1 cellular context compared by ENCODE assay signal in genomic region chr9:73073337-73074175, GRCh38.
A peak's percentile ranks its signal among the peaks of the same experiment; 100 is the strongest.
TF ChIP-seq lines count a peak whose summit lies in the region.

No MANE protein-coding gene starts in this region.

TF ChIP-seq in A549, 52 proteins besides CTCF, POLR2A, EP300 and RAD21 (continued from another document):
- TF ChIP-seq HMGXB4 (CRISPR knock-in tag; IDR thresholded peaks at IDR 0.05; ENCODE audit: borderline replicate concordance) (peak; percentile 95), HOXA7 (CRISPR knock-in tag; IDR thresholded peaks at IDR 0.05) (peak; percentile 68), ZNF302 (CRISPR knock-in tag; IDR thresholded peaks at IDR 0.05) (peak; percentile 71), KDM1A (IDR thresholded peaks at IDR 0.05; ENCODE audit: low read depth) (no peak), ATOH8 (CRISPR knock-in tag; IDR thresholded peaks at IDR 0.05; ENCODE audit: low read depth) (peak; percentile 25), MAFK (IDR thresholded peaks at IDR 0.05; ENCODE audit: partially characterized antibody) (peak; percentile 95), NPAS2 (CRISPR knock-in tag; IDR thresholded peaks at IDR 0.05; ENCODE audit: borderline replicate concordance) (no peak; the same call in 1 of the 2 replicates), PHF8 (IDR thresholded peaks at IDR 0.05; ENCODE audit: borderline replicate concordance, low read depth) (no peak), EHMT2 (IDR thresholded peaks at IDR 0.05; ENCODE audit: low read depth) (no peak), RNF2 (IDR thresholded peaks at IDR 0.05; ENCODE audit: borderline replicate concordance, low read depth) (no peak), NR3C1 (IDR thresholded peaks at IDR 0.05) (no peak), PBX3 (IDR thresholded peaks at IDR 0.05) (no peak), POLR2AphosphoS2 (conservative IDR thresholded peaks at IDR 0.05; ENCODE audit: low read length) (no peak), RARB (CRISPR knock-in tag; IDR thresholded peaks at IDR 0.05) (peak; percentile 89; the same call in 1 of the 2 replicates), RCOR1 (IDR thresholded peaks at IDR 0.05; ENCODE audit: low read depth, low read length) (no peak), RFX5 (IDR thresholded peaks at IDR 0.05) (no peak), MAZ (IDR thresholded peaks at IDR 0.05; ENCODE audit: borderline replicate concordance, low read depth, low read length) (no peak), SREBF2 (IDR thresholded peaks at IDR 0.05) (no peak), HDAC2 (IDR thresholded peaks at IDR 0.05) (no peak), USF2 (IDR thresholded peaks at IDR 0.05) (no peak), BHLHE40 (IDR thresholded peaks at IDR 0.05; ENCODE audit: low read depth, low read length) (no peak), JUNB (IDR thresholded peaks at IDR 0.05) (no peak), BCL3 (IDR thresholded peaks at IDR 0.05) (no peak), MYC (IDR thresholded peaks at IDR 0.05; ENCODE audit: borderline replicate concordance, low read length) (no peak), REST (IDR thresholded peaks at IDR 0.05) (no peak), HEYL (CRISPR knock-in tag; IDR thresholded peaks at IDR 0.05) (peak; percentile 79), FOXS1 (CRISPR knock-in tag; IDR thresholded peaks at IDR 0.05) (peak; percentile 63; the same call in 1 of the 2 replicates), NFE2L2 (conservative IDR thresholded peaks at IDR 0.05; ENCODE audit: low read length) (peak; percentile 53), ESRRA (IDR thresholded peaks at IDR 0.05; ENCODE audit: borderline replicate concordance, low read length) (no peak), KDM5A (IDR thresholded peaks at IDR 0.05) (no peak), SMC3 (IDR thresholded peaks at IDR 0.05) (no peak), CHD2 (IDR thresholded peaks at IDR 0.05; ENCODE audit: low read length, partially characterized antibody) (no peak), JUN (IDR thresholded peaks at IDR 0.05) (no peak; a peak in 2 of 5 replicates), GATA3 (IDR thresholded peaks at IDR 0.05; ENCODE audit: borderline replicate concordance) (peak; percentile 63; the same call in 1 of the 2 replicates), HOXB13 (CRISPR knock-in tag; IDR thresholded peaks at IDR 0.05; ENCODE audit: low read depth) (peak; percentile 90; the same call in 1 of the 2 replicates), CBX8 (IDR thresholded peaks at IDR 0.05) (no peak), HOXB5 (CRISPR knock-in tag; IDR thresholded peaks at IDR 0.05) (peak; percentile 65), TFCP2L1 (CRISPR knock-in tag; IDR thresholded peaks at IDR 0.05) (peak; percentile 43; the same call in 1 of the 2 replicates), FOSB (CRISPR knock-in tag; IDR thresholded peaks at IDR 0.05) (peak; percentile 34; the same call in 1 of the 2 replicates), ELK1 (IDR thresholded peaks at IDR 0.05; ENCODE audit: low read depth, low read length) (no peak), FOSL2 (IDR thresholded peaks at IDR 0.05) (no peak), FOSL2 (CRISPR knock-in tag; IDR thresholded peaks at IDR 0.05) (peak; percentile 68), ZC3H11A (IDR thresholded peaks at IDR 0.05) (no peak), E2F6 (IDR thresholded peaks at IDR 0.05; ENCODE audit: borderline replicate concordance, low read depth) (no peak), ZFP36 (IDR thresholded peaks at IDR 0.05; ENCODE audit: borderline replicate concordance, partially characterized antibody) (no peak), CHD4 (IDR thresholded peaks at IDR 0.05; ENCODE audit: borderline replicate concordance) (no peak)
